Comparison of ENCODE assay signal across 9 cellular contexts in the genomic region with DNA sequence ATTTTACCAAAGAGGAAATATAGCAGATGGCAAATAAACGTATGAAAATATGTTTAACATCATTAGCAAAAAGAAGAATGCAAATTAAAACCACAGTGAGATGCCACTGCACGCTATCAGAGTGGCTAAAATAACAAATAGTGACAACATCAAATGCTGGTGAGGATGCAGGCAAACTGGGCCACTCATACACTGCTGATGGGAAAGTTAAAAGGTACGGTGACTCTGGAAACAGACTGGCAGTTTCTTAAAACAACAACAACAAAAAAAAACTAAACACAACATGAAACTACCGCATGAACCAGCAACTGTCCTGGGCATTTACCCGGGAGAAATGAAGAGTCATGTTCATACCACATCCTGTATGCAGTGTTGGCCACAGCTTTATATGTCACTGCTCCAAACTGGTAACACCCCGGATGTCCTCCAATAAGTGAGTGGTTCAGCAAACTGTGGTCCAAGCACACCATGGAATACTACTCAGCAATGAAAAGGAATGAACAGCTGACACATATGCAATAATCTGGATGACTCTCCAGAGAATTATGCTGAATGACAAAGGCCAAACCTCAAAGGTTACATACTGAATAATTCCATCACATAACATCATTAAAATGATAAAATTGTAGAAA. TPM values are rescaled to one million over a fixed set of nuclear protein-coding genes. Genes with fewer than 3 reads are reported as not detected.
DNase-seq lines count a peak whose midpoint lies in the region; ATAC-seq and TF ChIP-seq lines count a peak whose summit lies in the region.
"Had no signal": no experiment of that assay in that cellular context is flagged by ENCODE, and none has a peak within 500 bp of the region (broad histone marks: within the 10 kb centered on the region; RNA-seq: fewer than 3 reads in every experiment).

No MANE protein-coding gene starts in this region.

- DNase-seq in HFFc6 = peak; percentile 9
- peak in 1 of 9 donors; percentile 9 for DNase-seq in naive thymus-derived CD4-positive, alpha-beta T cell
- DNase-seq in anterior cingulate cortex (lab: John Stamatoyannopoulos, UW) = no peak
- no peak for DNase-seq in KG1 (lab: John Stamatoyannopoulos, UW)
- DNase-seq in WERI-Rb-1 = no peak

- H3K9me3 Mint-ChIP-seq in HFFc6 = no peaks in the 10 kb centered on the region
- peaks cover 4% of the 10 kb centered on the region for H3K9me3 Mint-ChIP-seq in T-helper 1 cell treated with Interleukin-12 subunit alpha and Interleukin-12 subunit beta and Interleukin-4 antibody, amounts not matched to agents 30 μg/mL and 1 μg/mL, for 36 hours
- peaks cover 0 to 5% (median 0%) of the 10 kb centered on the region in 11 donors for H3K9me3 Mint-ChIP-seq in naive thymus-derived CD4-positive, alpha-beta T cell

- H3K9me3 ChIP-seq in naive thymus-derived CD4-positive, alpha-beta T cell (ENCODE audit: control insufficient read depth in 2 of 3, low read length in 3 of 3) = no peaks in the 10 kb centered on the region
- H3K9me3 ChIP-seq in WERI-Rb-1 (ENCODE audit: severe bottlenecking) = no peaks in the 10 kb centered on the region

- H3K27me3 ChIP-seq in naive thymus-derived CD4-positive, alpha-beta T cell (ENCODE audit: control insufficient read depth in 2 of 2, insufficient read depth in 2 of 2, low read length in 2 of 2) = no peaks in the 10 kb centered on the region
- no peaks in the 10 kb centered on the region for H3K27me3 ChIP-seq in WERI-Rb-1 (ENCODE audit: insufficient read depth, low read depth, severe bottlenecking)
- H3K27me3 ChIP-seq: hepatocyte had no signal

- H3K27me3 Mint-ChIP-seq in HFFc6 (ENCODE audit: insufficient read depth) = peaks cover 2% of the 10 kb centered on the region; the same call in 1 of the 2 replicates
- no peaks in the 10 kb centered on the region for H3K27me3 Mint-ChIP-seq in T-helper 1 cell treated with Interleukin-12 subunit alpha and Interleukin-12 subunit beta and Interleukin-4 antibody, amounts not matched to agents 30 μg/mL and 1 μg/mL, for 36 hours (ENCODE audit: low read depth)
- H3K27me3 Mint-ChIP-seq in naive thymus-derived CD4-positive, alpha-beta T cell = no peaks in the 10 kb centered on the region

- CTCF ChIA-PET in naive thymus-derived CD4-positive, alpha-beta T cell (lab: Charles Lee) = interaction anchor here (0.7 kb wide), 1 partner anchor 408 kb away, joined by 3 read pairs; no protein-coding TSS in a partner anchor

- H3K4me1 Mint-ChIP-seq in HFFc6 (ENCODE audit: low read depth) = peaks cover 60% of the 10 kb centered on the region
- peaks cover 32% of the 10 kb centered on the region for H3K4me1 Mint-ChIP-seq in T-helper 1 cell treated with Interleukin-12 subunit alpha and Interleukin-12 subunit beta and Interleukin-4 antibody, amounts not matched to agents 30 μg/mL and 1 μg/mL, for 36 hours (ENCODE audit: low read depth)
- H3K4me1 Mint-ChIP-seq in naive thymus-derived CD4-positive, alpha-beta T cell = peaks cover 35 to 68% (median 62%) of the 10 kb centered on the region in 7 donors

- POLR2A ChIA-PET in naive thymus-derived CD4-positive, alpha-beta T cell (lab: Charles Lee) = interaction anchor here (0.5 kb wide), 1 partner anchor 57 kb away, joined by 3 read pairs; no protein-coding TSS in a partner anchor

- H3K36me3 Mint-ChIP-seq in HFFc6 (ENCODE audit: low read depth) = peaks cover 12% of the 10 kb centered on the region
- H3K36me3 Mint-ChIP-seq in T-helper 1 cell treated with Interleukin-12 subunit alpha and Interleukin-12 subunit beta and Interleukin-4 antibody, amounts not matched to agents 30 μg/mL and 1 μg/mL, for 36 hours (ENCODE audit: low read depth) = peaks cover 6% of the 10 kb centered on the region
- H3K36me3 Mint-ChIP-seq in naive thymus-derived CD4-positive, alpha-beta T cell = peaks cover 4 to 18% (median 13%) of the 10 kb centered on the region in 5 donors

- H3K27ac ChIP-seq in naive thymus-derived CD4-positive, alpha-beta T cell (ENCODE audit: low read depth, low read length) = no peak overlapping the region
- H3K27ac ChIP-seq in WERI-Rb-1 = no peak overlapping the region
- H3K27ac ChIP-seq: hepatocyte had no signal

- intact Hi-C loops in naive thymus-derived CD4-positive, alpha-beta T cell (cut with micrococcal nuclease) = loop anchor here in 1 of 2 donors (2.0 kb wide), 1 partner anchor 45 kb away; no protein-coding TSS in a partner anchor

- H3K4me3 Mint-ChIP-seq in HFFc6 = no peak overlapping the region
- H3K4me3 Mint-ChIP-seq in T-helper 1 cell treated with Interleukin-12 subunit alpha and Interleukin-12 subunit beta and Interleukin-4 antibody, amounts not matched to agents 30 μg/mL and 1 μg/mL, for 36 hours = peak overlapping the region; percentile 25
- H3K4me3 Mint-ChIP-seq in naive thymus-derived CD4-positive, alpha-beta T cell = peak overlapping the region in 6 of 10 donors; percentile 0 to 40 (median 25)

- no peak overlapping the region for H3K27ac Mint-ChIP-seq in HFFc6
- H3K27ac Mint-ChIP-seq in T-helper 1 cell treated with Interleukin-12 subunit alpha and Interleukin-12 subunit beta and Interleukin-4 antibody, amounts not matched to agents 30 μg/mL and 1 μg/mL, for 36 hours = peak overlapping the region; percentile 85
- H3K27ac Mint-ChIP-seq in naive thymus-derived CD4-positive, alpha-beta T cell = peak overlapping the region in 7 of 9 donors; percentile 23 to 81 (median 66)

- TF ChIP-seq CTCF in HFFc6 (IDR thresholded peaks at IDR 0.05) = no peak
- no peak for TF ChIP-seq CTCF in WERI-Rb-1 (IDR thresholded peaks at IDR 0.05; ENCODE audit: low read depth, low read length)

- no peak overlapping the region for H3K4me3 ChIP-seq in naive thymus-derived CD4-positive, alpha-beta T cell (ENCODE audit: low read length)
- no peak overlapping the region for H3K4me3 ChIP-seq in WERI-Rb-1 (ENCODE audit: low read depth, low read length)
- H3K4me3 ChIP-seq: hepatocyte had no signal

- ATAC-seq in GM18861 (IDR thresholded peaks at IDR 0.05; ENCODE audit: unreplicated experiment) (peak; percentile 43), HG03460 (IDR thresholded peaks at IDR 0.05; ENCODE audit: unreplicated experiment) (no peak)
- peak; percentile 88 for ATAC-seq in naive thymus-derived CD4-positive, alpha-beta T cell

- peaks cover 8 to 30% of the 10 kb centered on the region in 2 donors for H3K4me1 ChIP-seq in naive thymus-derived CD4-positive, alpha-beta T cell (ENCODE audit: control insufficient read depth in 2 of 2, insufficient read depth in 2 of 2, low read length in 2 of 2)

- no peaks in the 10 kb centered on the region for H3K36me3 ChIP-seq in naive thymus-derived CD4-positive, alpha-beta T cell (ENCODE audit: control insufficient read depth in 2 of 3, insufficient read depth in 3 of 3, low read length in 3 of 3)
- peaks cover 8% of the 10 kb centered on the region for H3K36me3 ChIP-seq in WERI-Rb-1

RNA-seq across cellular contexts. Expression of a gene that starts 22.3 kb away (rescaled TPM):
- total RNA-seq in HFFc6 (2021; fragmentation: NEBNext Ultra II Directional; extraction: Animal tissue kit (Norgen Biotek cat#: 25700)) = 10 to 100 TPM; 27.3 to 29.6 (median 28.4) TPM
- 10 to 100 TPM; 40.8 to 60.1 (median 48.3) TPM for total RNA-seq in naive thymus-derived CD4-positive, alpha-beta T cell
- polyA plus RNA-seq in naive thymus-derived CD4-positive, alpha-beta T cell = 10 to 100 TPM in 1 of 2 donors, 1 to 10 TPM in 1; 9.5 to 14.6 TPM

RNA-seq across cellular contexts. Expression of a gene that starts 46.5 kb away (rescaled TPM):
- total RNA-seq in HFFc6 (2021; fragmentation: NEBNext Ultra II Directional; extraction: Animal tissue kit (Norgen Biotek cat#: 25700)) = not detected
- not detected for total RNA-seq in naive thymus-derived CD4-positive, alpha-beta T cell
- polyA plus RNA-seq in naive thymus-derived CD4-positive, alpha-beta T cell = not detected
- total RNA-seq: hepatocyte had no signal
- polyA plus RNA-seq: hepatocyte had no signal

RNA-seq across cellular contexts. Expression of a gene that starts 46.7 kb away (rescaled TPM):
- total RNA-seq in HFFc6 (2021; fragmentation: NEBNext Ultra II Directional; extraction: Animal tissue kit (Norgen Biotek cat#: 25700)) = 1 to 10 TPM; 2.9 to 4.7 (median 3.7) TPM
- 1 to 10 TPM; 1.5 to 6.0 (median 3.4) TPM for total RNA-seq in naive thymus-derived CD4-positive, alpha-beta T cell
- 1 to 10 TPM; 1.3 to 2.1 TPM for polyA plus RNA-seq in naive thymus-derived CD4-positive, alpha-beta T cell
